ENCODE assay signal across 1 cellular context in the genomic region with DNA sequence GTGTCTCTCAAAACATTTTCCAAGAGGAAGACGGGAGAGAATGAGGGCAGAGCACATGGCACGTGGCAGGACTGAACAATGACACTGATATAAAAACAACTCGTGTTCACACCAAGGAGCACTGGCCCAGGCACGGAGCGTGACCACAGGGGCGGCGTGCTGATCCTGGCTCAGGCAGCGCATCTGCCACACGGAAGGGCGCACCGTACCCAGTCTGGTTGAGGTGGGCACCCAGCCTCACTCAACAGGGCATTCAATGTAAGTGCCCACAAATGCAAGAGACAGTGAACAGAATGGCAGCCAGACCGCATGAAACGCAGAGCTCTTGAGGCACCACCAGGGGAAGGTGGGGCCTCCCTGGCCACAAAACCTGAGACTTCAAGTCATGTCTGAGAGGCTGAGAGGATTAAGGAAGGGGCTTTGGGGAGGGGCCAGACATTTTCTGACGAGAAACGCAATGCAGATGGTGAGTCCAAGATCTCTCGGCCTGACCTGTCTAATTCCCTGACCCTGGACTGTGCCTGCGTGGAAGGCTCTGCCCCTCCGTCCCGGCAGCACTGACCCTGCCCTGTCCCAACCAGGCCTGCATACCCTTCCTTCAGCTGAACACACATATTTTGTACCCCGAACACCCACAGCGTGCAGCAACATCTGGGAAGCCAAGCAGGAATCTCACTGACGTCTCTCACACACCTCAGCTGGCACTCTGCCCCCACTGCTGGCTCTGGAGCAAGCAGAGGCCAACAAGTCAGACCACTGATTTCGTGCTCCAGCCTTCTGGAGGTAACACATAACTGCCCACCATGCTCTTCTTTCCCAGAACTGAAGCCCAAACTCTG.
A peak's percentile ranks its signal among the peaks of the same experiment; 100 is the strongest.
TF ChIP-seq lines count a peak whose summit lies in the region.

No MANE protein-coding gene starts in this region.

TF ChIP-seq in HepG2, 621 proteins besides CTCF, POLR2A, EP300 and RAD21:
- no peak for TF ChIP-seq NFYB (CRISPR knock-in tag; IDR thresholded peaks at IDR 0.05)
- TF ChIP-seq ZNF891 (CRISPR knock-in tag; IDR thresholded peaks at IDR 0.05) = no peak
- TF ChIP-seq, protein P1, sequence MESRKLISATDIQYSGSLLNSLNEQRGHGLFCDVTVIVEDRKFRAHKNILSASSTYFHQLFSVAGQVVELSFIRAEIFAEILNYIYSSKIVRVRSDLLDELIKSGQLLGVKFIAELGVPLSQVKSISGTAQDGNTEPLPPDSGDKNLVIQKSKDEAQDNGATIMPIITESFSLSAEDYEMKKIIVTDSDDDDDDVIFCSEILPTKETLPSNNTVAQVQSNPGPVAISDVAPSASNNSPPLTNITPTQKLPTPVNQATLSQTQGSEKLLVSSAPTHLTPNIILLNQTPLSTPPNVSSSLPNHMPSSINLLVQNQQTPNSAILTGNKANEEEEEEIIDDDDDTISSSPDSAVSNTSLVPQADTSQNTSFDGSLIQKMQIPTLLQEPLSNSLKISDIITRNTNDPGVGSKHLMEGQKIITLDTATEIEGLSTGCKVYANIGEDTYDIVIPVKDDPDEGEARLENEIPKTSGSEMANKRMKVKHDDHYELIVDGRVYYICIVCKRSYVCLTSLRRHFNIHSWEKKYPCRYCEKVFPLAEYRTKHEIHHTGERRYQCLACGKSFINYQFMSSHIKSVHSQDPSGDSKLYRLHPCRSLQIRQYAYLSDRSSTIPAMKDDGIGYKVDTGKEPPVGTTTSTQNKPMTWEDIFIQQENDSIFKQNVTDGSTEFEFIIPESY (CRISPR knock-in tag; IDR thresholded peaks at IDR 0.05) = peak; percentile 86
- TF ChIP-seq HNRNPL (IDR thresholded peaks at IDR 0.05; ENCODE audit: low read depth, low read length) = 0 out of 2 replicates have a peak, but pooled peaks have one; percentile 17
- no peak for TF ChIP-seq RBAK (CRISPR knock-in tag; IDR thresholded peaks at IDR 0.05)
